Comparison of ENCODE assay signal across 8 cellular contexts in the genomic region with DNA sequence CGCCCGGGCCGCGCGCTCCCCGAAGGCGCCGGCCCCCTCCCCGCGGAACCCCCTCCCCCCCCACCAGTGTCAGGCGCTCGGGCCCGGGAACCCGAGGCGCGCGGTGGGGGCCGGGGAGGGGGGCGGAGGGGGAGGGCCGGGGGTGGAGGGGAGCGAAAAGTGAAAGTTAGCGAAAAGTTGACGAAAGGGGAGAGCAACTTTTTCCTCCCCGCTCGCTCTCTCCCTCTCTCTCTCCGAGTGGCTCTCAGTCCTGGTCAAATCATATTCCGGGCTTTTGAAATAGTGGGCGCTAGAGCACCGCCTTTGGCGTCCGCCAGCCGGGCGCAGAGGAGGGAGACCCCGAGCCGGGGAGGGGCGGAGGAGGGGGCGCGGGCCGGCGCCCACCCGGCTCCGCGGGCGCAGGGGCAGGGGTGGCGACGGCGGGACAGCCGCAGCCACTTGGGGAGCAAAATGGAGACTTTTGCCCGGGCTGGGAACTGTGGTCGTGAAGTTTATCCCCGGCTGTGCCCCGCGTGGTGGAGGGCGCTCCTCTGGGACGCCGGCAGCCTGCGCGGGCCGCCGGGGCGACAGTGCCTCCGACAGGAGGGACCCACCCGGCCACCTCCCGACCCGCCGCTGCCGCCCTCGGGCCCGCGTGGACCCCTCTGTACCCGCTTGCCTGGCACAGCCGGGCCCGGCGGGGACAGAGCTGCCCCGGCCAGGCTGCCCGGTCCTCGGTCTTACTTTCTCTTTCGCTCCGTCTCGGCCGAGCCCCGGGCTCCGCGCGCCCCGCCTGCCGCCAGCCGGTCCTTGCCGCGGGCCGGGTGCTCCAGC. TPM values are rescaled to one million over a fixed set of nuclear protein-coding genes. Genes with fewer than 3 reads are reported as not detected.
DNase-seq lines count a peak whose midpoint lies in the region; ATAC-seq and TF ChIP-seq lines count a peak whose summit lies in the region.

No MANE protein-coding gene starts in this region.

- H2BK12ac ChIP-seq in H9 (ENCODE audit: insufficient read length, low read depth, low read length) = no peak overlapping the region

- no peaks in the 10 kb centered on the region for H3K9me3 Mint-ChIP-seq in H9
- no peaks in the 10 kb centered on the region for H3K9me3 Mint-ChIP-seq in activated naive CD8-positive, alpha-beta T cell treated with anti-CD3 and anti-CD28 coated beads, Interleukin-2, amount 50 U/mL, for 24 hours

- H3K36me3 ChIP-seq in left ventricle myocardium inferior = no peaks in the 10 kb centered on the region

- POLR2A ChIA-PET in AG04449 (lab: Yijun Ruan, JAX) = no interaction called here

- no peak overlapping the region for H2BK15ac ChIP-seq in H9 (ENCODE audit: low read depth, low read length)

- no peak overlapping the region for H4K8ac ChIP-seq in H9 (replicated peaks; ENCODE audit: insufficient read length, low read depth, low read length)

- no peak overlapping the region for H2BK120ac ChIP-seq in H9 (ENCODE audit: low read depth, low read length, poor library complexity, severe bottlenecking)

- no peaks in the 10 kb centered on the region for H3K36me3 Mint-ChIP-seq in H9 (ENCODE audit: insufficient read depth in 1 of 3, low read depth in 3 of 3)
- no peaks in the 10 kb centered on the region for H3K36me3 Mint-ChIP-seq in activated naive CD8-positive, alpha-beta T cell treated with anti-CD3 and anti-CD28 coated beads, Interleukin-2, amount 50 U/mL, for 24 hours (ENCODE audit: low read depth)

- H2BK5ac ChIP-seq in H9 (ENCODE audit: insufficient read length, low read length) = no peak overlapping the region

- no peak overlapping the region for H3T11ph ChIP-seq in H9 (ENCODE audit: low read length)

- H3K23me2 ChIP-seq in H9 (ENCODE audit: insufficient read length, low read depth, low read length, poor library complexity, severe bottlenecking) = peaks cover 12% of the 10 kb centered on the region

- no peak overlapping the region for H2BK20ac ChIP-seq in H9 (ENCODE audit: low read depth, low read length, poor library complexity, severe bottlenecking)

- H4K5ac ChIP-seq in H9 (ENCODE audit: insufficient read length, low read depth, low read length) = no peak overlapping the region

- H3K9me3 ChIP-seq in H9 (ENCODE audit: control insufficient read depth, low read depth, low read length) (no peaks in the 10 kb centered on the region), left ventricle myocardium inferior (replicated peaks) (no peaks in the 10 kb centered on the region)

- peak overlapping the region; percentile 52 to 79 for H3K4me3 Mint-ChIP-seq in H9
- peak overlapping the region; percentile 43 for H3K4me3 Mint-ChIP-seq in activated naive CD8-positive, alpha-beta T cell treated with anti-CD3 and anti-CD28 coated beads, Interleukin-2, amount 50 U/mL, for 24 hours

- H3K4me1 ChIP-seq in H9 (ENCODE audit: insufficient read depth, low read length) (peaks cover 4% of the 10 kb centered on the region; the same call in 1 of the 2 replicates), left ventricle myocardium inferior (peaks cover 74% of the 10 kb centered on the region)

- no peak overlapping the region for H3K23ac ChIP-seq in H9 (ENCODE audit: insufficient read length, low read depth, low read length)

- H3K27me3 ChIP-seq in H9 (ENCODE audit: insufficient read depth, low read length) (peaks cover 81% of the 10 kb centered on the region), left ventricle myocardium inferior (ENCODE audit: low read depth) (peaks cover 92% of the 10 kb centered on the region)

- DNase-seq in AG04449 (ENCODE audit: low read depth, low spot score) (no peak), H9 (peak; percentile 63), left ventricle myocardium inferior (peak; percentile 36), posterior cingulate gyrus (peak in 7 of 10 donors; percentile 22 to 82 (median 41))
- no peak for DNase-seq in activated naive CD8-positive, alpha-beta T cell treated with anti-CD3 and anti-CD28 coated beads, Interleukin-2, amount 50 U/mL, for 24 hours

- no peak overlapping the region for H3K56ac ChIP-seq in H9 (ENCODE audit: insufficient read length, low read depth, low read length)

- no peak overlapping the region for H3K27ac Mint-ChIP-seq in H9
- H3K27ac Mint-ChIP-seq in activated naive CD8-positive, alpha-beta T cell treated with anti-CD3 and anti-CD28 coated beads, Interleukin-2, amount 50 U/mL, for 24 hours = no peak overlapping the region

- no peak for ATAC-seq in activated naive CD8-positive, alpha-beta T cell treated with anti-CD3 and anti-CD28 coated beads, Interleukin-2, amount 50 U/mL, for 24 hours
- ATAC-seq in GM18867 (IDR thresholded peaks at IDR 0.05; ENCODE audit: unreplicated experiment) (no peak), GM21515 (IDR thresholded peaks at IDR 0.05; ENCODE audit: unreplicated experiment) (no peak), GM18861 (IDR thresholded peaks at IDR 0.05; ENCODE audit: unreplicated experiment) (no peak)

- no peak overlapping the region for H2AK5ac ChIP-seq in H9 (ENCODE audit: insufficient read length, low read length)

- peaks cover 8 to 21% of the 10 kb centered on the region in 2 experiments for H3K4me1 Mint-ChIP-seq in H9
- peaks cover 2% of the 10 kb centered on the region for H3K4me1 Mint-ChIP-seq in activated naive CD8-positive, alpha-beta T cell treated with anti-CD3 and anti-CD28 coated beads, Interleukin-2, amount 50 U/mL, for 24 hours

- no CpG with 5 or more reads among the region's 91 CpGs for WGBS in H9 (ENCODE audit: extremely low coverage, insufficient read length, low lambda C conversion rate)

- H3K27ac ChIP-seq in H9 (ENCODE audit: insufficient read length, low read depth, low read length) (no peak overlapping the region), left ventricle myocardium inferior (replicated peaks) (peak overlapping the region; percentile 96)

- no peak overlapping the region for H3K18ac ChIP-seq in H9 (ENCODE audit: insufficient read length, low read depth, low read length)

- peak overlapping the region; percentile 10 for H3K4me2 ChIP-seq in H9 (ENCODE audit: insufficient read depth, insufficient read length, low read length)

- TF ChIP-seq CTCF in AG04449 (IDR thresholded peaks at IDR 0.05; ENCODE audit: insufficient read depth, low read length, missing control alignments) = peak; percentile 15
- TF ChIP-seq CTCF in H9 (conservative IDR thresholded peaks at IDR 0.05) = peak; percentile 54
- TF ChIP-seq CTCF in left ventricle myocardium inferior (IDR thresholded peaks at IDR 0.05; ENCODE audit: borderline replicate concordance) = peak; percentile 47

- H4K91ac ChIP-seq in H9 (ENCODE audit: insufficient read length, low read depth, low read length) = no peak overlapping the region

- H3K4me3 ChIP-seq in AG04449 (ENCODE audit: low read depth, low read length) (peak overlapping the region; percentile 55), left ventricle myocardium inferior (peak overlapping the region; percentile 87)

- intact Hi-C loops in left ventricle myocardium inferior (cut with micrococcal nuclease) = loop anchor here (10.0 kb wide), 1 partner anchor 215 kb away; no protein-coding TSS in a partner anchor
- intact Hi-C loops in posterior cingulate gyrus (cut with DNase I) = loop anchor here (2.0 kb wide), 1 partner anchor 215 kb away; no protein-coding TSS in a partner anchor

- no peaks in the 10 kb centered on the region for H3K79me2 ChIP-seq in H9 (ENCODE audit: insufficient read depth, low read length)

- H4K20me1 ChIP-seq in H9 (ENCODE audit: control insufficient read depth, insufficient read depth, insufficient read length) = no peaks in the 10 kb centered on the region

- no peaks in the 10 kb centered on the region for H3K79me1 ChIP-seq in H9 (ENCODE audit: insufficient read depth, low read depth, low read length, poor library complexity, severe bottlenecking)

- CTCF ChIA-PET in AG04449 (lab: Yijun Ruan, JAX) = interaction anchor here (1.2 to 1.7 kb wide), 2 partner anchors 340 to 354 kb away, joined by 4 to 5 read pairs; no protein-coding TSS in a partner anchor

- H3K9ac ChIP-seq in H9 (ENCODE audit: extremely low read depth, insufficient read length, low read length) = no peak overlapping the region

- H3K4ac ChIP-seq in H9 (ENCODE audit: low read depth, low read length) = no peak overlapping the region

- H3K14ac ChIP-seq in H9 (ENCODE audit: insufficient read depth, low read length) = no peak overlapping the region

- H3K27me3 Mint-ChIP-seq in H9 (ENCODE audit: low read depth) = peaks cover 86% of the 10 kb centered on the region
- peaks cover 30% of the 10 kb centered on the region for H3K27me3 Mint-ChIP-seq in activated naive CD8-positive, alpha-beta T cell treated with anti-CD3 and anti-CD28 coated beads, Interleukin-2, amount 50 U/mL, for 24 hours

- H2AFZ ChIP-seq in H9 (ENCODE audit: low read length) = no peak overlapping the region

RNA-seq across cellular contexts. Expression of a gene that starts 0.7 kb away (rescaled TPM):
- total RNA-seq in H9 (2021) (0.17 and 0.70 TPM in 2 replicates), left ventricle myocardium inferior (16.6 TPM)

RNA-seq across cellular contexts. Expression of a gene that starts 48.4 kb away (rescaled TPM):
- not detected in 2 replicates for total RNA-seq in H9 (2021)
- total RNA-seq in left ventricle myocardium inferior = not detected

Comparison
In these comparisons a context has a peak if more than half of its experiments do, and no peak if none do; other contexts are left out.
1. DNase-seq: peak in H9 (single experiment), left ventricle myocardium inferior (single experiment) and posterior cingulate gyrus (7 of 10); none in AG04449 (single experiment) and activated naive CD8-positive, alpha-beta T cell treated with anti-CD3 and anti-CD28 coated beads, Interleukin-2, amount 50 U/mL, for 24 hours (single experiment).
2. RNA of a gene that starts 0.7 kb away (total RNA-seq): 16.6 TPM in left ventricle myocardium inferior (single experiment); 0.17 to 0.70 TPM in H9; every median in the first group is over 10 times any median in the second.
3. Peak in every context shown above with its lines, with median percentiles within 50 percentile points of each other: CTCF ChIP-seq.